Comparison of ENCODE assay signal across 8 cellular contexts in genomic region chr16:1781254-1781653, GRCh38. TPM values are rescaled to one million over a fixed set of nuclear protein-coding genes. Genes with fewer than 3 reads are reported as not detected.
DNase-seq lines count a peak whose midpoint lies in the region; ATAC-seq and TF ChIP-seq lines count a peak whose summit lies in the region.

No MANE protein-coding gene starts in this region.

- H3K4me1 ChIP-seq in gastrocnemius medialis = peaks cover 30 to 38% of the 10 kb centered on the region in 2 donors

- H3K36me3 Mint-ChIP-seq in activated CD4-positive, alpha-beta memory T cell treated with anti-CD3 and anti-CD28 coated beads, Interleukin-2, amount 10 ng/mL, durations not matched to agents 7 days and 5 days (ENCODE audit: low read depth) = peaks cover 10% of the 10 kb centered on the region

- CTCF ChIA-PET in activated CD4-positive, alpha-beta memory T cell treated with anti-CD3 and anti-CD28 coated beads, Interleukin-2, amount 10 ng/mL, durations not matched to agents 7 days and 5 days (lab: Charles Lee) = interaction anchor here (2.7 kb wide), 1 partner anchor 7 kb away, joined by 16 read pairs; no protein-coding TSS in a partner anchor

- H3K4me1 Mint-ChIP-seq in activated CD4-positive, alpha-beta memory T cell treated with anti-CD3 and anti-CD28 coated beads, Interleukin-2, amount 10 ng/mL, durations not matched to agents 7 days and 5 days = peaks cover 22% of the 10 kb centered on the region

- POLR2A ChIA-PET in activated CD4-positive, alpha-beta memory T cell treated with anti-CD3 and anti-CD28 coated beads, Interleukin-2, amount 10 ng/mL, durations not matched to agents 7 days and 5 days (lab: Charles Lee) = interaction anchor here (0.7 to 5.1 kb wide), 4 partner anchors 9 to 374 kb away, joined by 4 to 101 read pairs (median 8); partner anchors contain the start of genes EME2, MRPS34, NME3 and RPS2

- no peaks in the 10 kb centered on the region for H3K27me3 Mint-ChIP-seq in activated CD4-positive, alpha-beta memory T cell treated with anti-CD3 and anti-CD28 coated beads, Interleukin-2, amount 10 ng/mL, durations not matched to agents 7 days and 5 days

- ATAC-seq in left cardiac atrium (no peak), gastrocnemius medialis (no peak), HG02970 (IDR thresholded peaks at IDR 0.05; ENCODE audit: low FRiP score, unreplicated experiment) (no peak), HG02973 (IDR thresholded peaks at IDR 0.05; ENCODE audit: unreplicated experiment) (no peak)

- H3K9me3 ChIP-seq in gastrocnemius medialis = no peaks in the 10 kb centered on the region

- intact Hi-C loops in left cardiac atrium (cut with DNase I) (no loop called here), gastrocnemius medialis (cut with DNase I; ENCODE audit: low total_unique reads) (loop anchor here (5.0 kb wide), 3 partner anchors 74 to 169 kb away; partner anchors contain the start of genes CRAMP1, IFT140 and MAPK8IP3)

- H3K27ac Mint-ChIP-seq in activated CD4-positive, alpha-beta memory T cell treated with anti-CD3 and anti-CD28 coated beads, Interleukin-2, amount 10 ng/mL, durations not matched to agents 7 days and 5 days = peak overlapping the region; percentile 76

- peak overlapping the region; percentile 84 for H3K4me3 Mint-ChIP-seq in activated CD4-positive, alpha-beta memory T cell treated with anti-CD3 and anti-CD28 coated beads, Interleukin-2, amount 10 ng/mL, durations not matched to agents 7 days and 5 days

- in situ Hi-C loops in gastrocnemius medialis (cut with MboI; ENCODE audit: low sequenced_read_pairs in 4 of 4) = no loop called here

- H3K27me3 ChIP-seq in gastrocnemius medialis = no peaks in the 10 kb centered on the region

- TF ChIP-seq CTCF in GM12875 (IDR thresholded peaks at IDR 0.05; ENCODE audit: borderline replicate concordance, insufficient read depth, low read depth, low read length) (no peak), gastrocnemius medialis (IDR thresholded peaks at IDR 0.05 in 4 of 5, conservative IDR thresholded peaks at IDR 0.05 in 1 of 5) (no peak)

- DNase-seq in activated CD4-positive, alpha-beta memory T cell treated with anti-CD3 and anti-CD28 coated beads, Interleukin-2, amount 10 ng/mL, durations not matched to agents 7 days and 5 days = no peak
- DNase-seq in left cardiac atrium = peak; percentile 27
- no peak for DNase-seq in gastrocnemius medialis
- no peak for DNase-seq in cortex of kidney (lab: John Stamatoyannopoulos, UW)
- DNase-seq in NCI-H187 (lab: John Stamatoyannopoulos, UW) = no peak

- no peak for TF ChIP-seq POLR2A in gastrocnemius medialis (IDR thresholded peaks at IDR 0.05)

- H3K4me3 ChIP-seq in GM12875 (ENCODE audit: low read depth, low read length) = peak overlapping the region; percentile 77
- H3K4me3 ChIP-seq in gastrocnemius medialis = peak overlapping the region; percentile 61 to 93 (median 78)

- peaks cover 0 to 37% of the 10 kb centered on the region in 2 donors for H3K36me3 ChIP-seq in gastrocnemius medialis

- H3K9me3 Mint-ChIP-seq in activated CD4-positive, alpha-beta memory T cell treated with anti-CD3 and anti-CD28 coated beads, Interleukin-2, amount 10 ng/mL, durations not matched to agents 7 days and 5 days = no peaks in the 10 kb centered on the region

- peak overlapping the region; percentile 77 to 92 (median 84) for H3K27ac ChIP-seq in gastrocnemius medialis

RNA-seq across cellular contexts. Expression of gene SPSB3, which starts 1.1 kb away (rescaled TPM):
- total RNA-seq in activated CD4-positive, alpha-beta memory T cell treated with anti-CD3 and anti-CD28 coated beads, Interleukin-2, amount 10 ng/mL, durations not matched to agents 7 days and 5 days = 10 to 100 TPM; 46.4 to 47.7 TPM
- total RNA-seq in left cardiac atrium = 10 to 100 TPM; 25.9 to 27.7 TPM
- 100 to 1,000 TPM in 1 of 4 donors, 10 to 100 TPM in 3; 86.2 to 161 (median 88.3) TPM for total RNA-seq in gastrocnemius medialis

RNA-seq across cellular contexts. Expression of gene NUBP2, which starts 1.5 kb away (rescaled TPM):
- total RNA-seq in activated CD4-positive, alpha-beta memory T cell treated with anti-CD3 and anti-CD28 coated beads, Interleukin-2, amount 10 ng/mL, durations not matched to agents 7 days and 5 days = 10 to 100 TPM; 40.8 to 43.5 TPM
- total RNA-seq in left cardiac atrium (10 to 100 TPM; 32.5 to 33.6 TPM), gastrocnemius medialis (100 to 1,000 TPM in 1 of 4 donors, 10 to 100 TPM in 3; 77.3 to 163 (median 80.7) TPM)

RNA-seq across cellular contexts. Expression of gene MRPS34, which starts 8.3 kb away (rescaled TPM):
- 10 to 100 TPM; 94.9 to 98.3 TPM for total RNA-seq in activated CD4-positive, alpha-beta memory T cell treated with anti-CD3 and anti-CD28 coated beads, Interleukin-2, amount 10 ng/mL, durations not matched to agents 7 days and 5 days
- 10 to 100 TPM; 57.0 to 69.2 TPM for total RNA-seq in left cardiac atrium
- total RNA-seq in gastrocnemius medialis = 100 to 1,000 TPM in 2 of 4 donors, 10 to 100 TPM in 2; 65.4 to 120 (median 90.0) TPM

RNA-seq across cellular contexts. Expression of gene EME2, which starts 8.6 kb away (rescaled TPM):
- 10 to 100 TPM; 23.5 to 24.7 TPM for total RNA-seq in activated CD4-positive, alpha-beta memory T cell treated with anti-CD3 and anti-CD28 coated beads, Interleukin-2, amount 10 ng/mL, durations not matched to agents 7 days and 5 days
- total RNA-seq in left cardiac atrium (10 to 100 TPM in 1 of 2 donors, 1 to 10 TPM in 1; 6.9 to 11.9 TPM), gastrocnemius medialis (1 to 10 TPM; 2.1 to 9.2 (median 6.2) TPM)

RNA-seq across cellular contexts. Expression of gene NME3, which starts 9.9 kb away (rescaled TPM):
- total RNA-seq in activated CD4-positive, alpha-beta memory T cell treated with anti-CD3 and anti-CD28 coated beads, Interleukin-2, amount 10 ng/mL, durations not matched to agents 7 days and 5 days = 10 to 100 TPM; 48.0 to 52.0 TPM
- 10 to 100 TPM; 35.7 to 43.4 TPM for total RNA-seq in left cardiac atrium
- 10 to 100 TPM; 18.1 to 41.4 (median 34.2) TPM for total RNA-seq in gastrocnemius medialis
